ENCODE assay signal across 18 cellular contexts in the genomic region with DNA sequence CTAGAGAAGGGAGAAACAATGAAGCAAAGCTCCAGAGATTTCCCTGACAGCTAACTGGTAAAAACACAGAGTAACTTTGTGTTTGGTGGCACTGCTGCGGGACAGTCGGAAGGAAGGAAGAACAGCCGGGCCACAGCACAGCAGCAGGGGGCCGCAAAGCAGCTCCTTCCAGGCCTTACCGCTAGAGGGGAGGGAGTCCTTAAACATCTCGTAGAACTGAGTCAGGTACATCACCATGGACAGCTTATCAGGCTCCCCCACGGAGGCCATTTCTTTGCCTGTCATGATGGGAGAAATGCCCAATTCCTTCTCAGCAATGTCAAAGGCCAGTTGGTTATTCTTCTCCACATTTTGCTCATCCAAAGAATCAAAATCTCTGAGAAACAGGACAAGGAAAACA.
DNase-seq lines count a peak whose midpoint lies in the region; ATAC-seq, FAIRE-seq and TF ChIP-seq lines count a peak whose summit lies in the region.
"Had no signal": no experiment of that assay in that cellular context is flagged by ENCODE, and none has a peak within 500 bp of the region (broad histone marks: within the 10 kb centered on the region; RNA-seq: fewer than 3 reads in every experiment).

No MANE protein-coding gene starts in this region.

- DNase-seq in heart right ventricle (no peak), cardiac septum (ENCODE audit: low spot score) (no peak), iris pigment epithelial cell (ENCODE audit: low read depth) (peak; percentile 45), small intestine (no peak), NCI-H2029 (lab: John Stamatoyannopoulos, UW) (no peak), superior temporal gyrus (ENCODE audit: extremely low spot score) (no peak)
- DNase-seq in activated T-cell treated with anti-CD3 and anti-CD28 coated beads, Interleukin-2, amount 50 U/mL, for 48 hours: no peak
- DNase-seq: activated naive CD4-positive, alpha-beta T cell treated with anti-CD3 and anti-CD28 coated beads, Interleukin-2, amount 10 ng/mL, durations not matched to agents 7 days and 5 days; DMS153; effector CD8-positive, alpha-beta T cell; GM23248; NCI-H1092; sigmoid colon had no signal

- peak overlapping the region in 7 of 10 donors; percentile 26 to 84 (median 75) for H3K27ac ChIP-seq in heart right ventricle
- H3K27ac ChIP-seq in cingulate gyrus (ENCODE audit: low read depth, low read length): peak overlapping the region; percentile 55
- H3K27ac ChIP-seq in small intestine (ENCODE audit: low read depth in 1 of 2, low read length in 1 of 2): no peak overlapping the region
- H3K27ac ChIP-seq: A549, GM23248 had no signal

- H3K9me3 ChIP-seq in heart right ventricle: no peaks in the 10 kb centered on the region
- no peaks in the 10 kb centered on the region for H3K9me3 ChIP-seq in small intestine (ENCODE audit: control insufficient read depth, low read depth)
- H3K9me3 ChIP-seq: A549, sigmoid colon had no signal

- peak in 6 of 9 donors; percentile 7 to 36 (median 28) for TF ChIP-seq CTCF in heart right ventricle (IDR thresholded peaks at IDR 0.05)

- WGBS in heart right ventricle, 2 donors: 42 to 51% methylated on average over 7 of the region's 7 CpGs
- WGBS in small intestine, 3 donors: 75 to 90% (median 87%) methylated on average over 7 of the region's 7 CpGs

- H3K4me3 ChIP-seq in heart right ventricle: no peak overlapping the region
- no peak overlapping the region for H3K4me3 ChIP-seq in small intestine (ENCODE audit: low read depth in 1 of 2, low read length in 2 of 2)
- H3K4me3 ChIP-seq: A549, GM23248, sigmoid colon had no signal

- intact Hi-C loops in heart right ventricle (cut with DNase I) (loop anchor here in 1 of 10 donors (10.0 kb wide), 1 partner anchor 144 kb away; no protein-coding TSS in a partner anchor), cardiac septum (cut with DNase I) (loop anchor here (5.0 kb wide), 1 partner anchor 37 kb away; no protein-coding TSS in a partner anchor)

- H3K27me3 ChIP-seq in heart right ventricle (no peaks in the 10 kb centered on the region), small intestine (ENCODE audit: control insufficient read depth in 2 of 2, insufficient read depth in 2 of 2, low read length in 2 of 2) (no peaks in the 10 kb centered on the region)
- H3K27me3 ChIP-seq: sigmoid colon had no signal

- ATAC-seq in heart right ventricle: no peak
- ATAC-seq: A549 had no signal

- FAIRE-seq in small intestine (lab: Jason Lieb, UNC): no peak
- FAIRE-seq: A549, GM12891, GM19239, HTR-8/SVneo had no signal

- H3K4me1 ChIP-seq in heart right ventricle (peaks cover 8 to 60% (median 33%) of the 10 kb centered on the region in 9 donors), small intestine (ENCODE audit: control insufficient read depth in 2 of 2, insufficient read depth in 1 of 2, low read depth in 1 of 2, low read length in 1 of 2) (no peaks in the 10 kb centered on the region)

- H3K36me3 ChIP-seq in heart right ventricle: peaks cover 0 to 82% (median 23%) of the 10 kb centered on the region in 9 donors
- peaks cover 6 to 9% of the 10 kb centered on the region in 2 donors for H3K36me3 ChIP-seq in small intestine (ENCODE audit: control insufficient read depth in 2 of 2, insufficient read depth in 2 of 2, low read length in 2 of 2)

Comparison
In these comparisons a context has a peak if more than half of its experiments do, and no peak if none do; other contexts are left out.
1. H3K27ac ChIP-seq: peak in heart right ventricle (7 of 10) and cingulate gyrus (single experiment); none in small intestine (0 of 2).